Comparison of ENCODE assay signal across 1 cellular context in the genomic region with DNA sequence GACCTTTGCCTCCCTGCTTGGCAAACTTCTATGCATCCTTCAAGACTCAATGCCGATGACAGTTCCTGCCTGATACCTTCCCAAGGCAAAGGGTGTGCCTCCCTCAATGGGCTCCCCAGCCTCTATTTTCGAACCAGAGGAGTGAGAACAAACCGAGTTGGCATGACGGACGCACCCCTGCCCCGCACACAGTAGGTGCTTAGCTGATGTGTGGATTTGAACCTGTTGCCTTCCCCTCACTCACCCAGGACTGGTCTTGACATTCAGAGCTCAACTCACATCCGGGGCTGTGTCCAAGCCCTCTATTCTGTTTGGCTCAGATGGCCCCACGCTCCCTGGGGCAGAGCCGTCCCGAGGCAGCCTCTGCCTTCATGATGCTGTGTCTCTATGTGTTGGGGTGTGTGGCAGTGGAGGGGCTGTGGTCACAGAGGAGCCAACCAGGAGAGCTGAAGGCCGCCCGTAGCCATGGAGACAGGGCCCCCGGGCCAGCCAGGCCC.
TF ChIP-seq lines count a peak whose summit lies in the region.

No MANE protein-coding gene starts in this region.

TF ChIP-seq in HepG2, 621 proteins besides CTCF, POLR2A, EP300 and RAD21 (continued from another document):
- no peak for TF ChIP-seq TAF15 (IDR thresholded peaks at IDR 0.05; ENCODE audit: low read depth, low read length, poor library complexity, severe bottlenecking)
